ENCODE assay signal across 8 cellular contexts in the genomic region with DNA sequence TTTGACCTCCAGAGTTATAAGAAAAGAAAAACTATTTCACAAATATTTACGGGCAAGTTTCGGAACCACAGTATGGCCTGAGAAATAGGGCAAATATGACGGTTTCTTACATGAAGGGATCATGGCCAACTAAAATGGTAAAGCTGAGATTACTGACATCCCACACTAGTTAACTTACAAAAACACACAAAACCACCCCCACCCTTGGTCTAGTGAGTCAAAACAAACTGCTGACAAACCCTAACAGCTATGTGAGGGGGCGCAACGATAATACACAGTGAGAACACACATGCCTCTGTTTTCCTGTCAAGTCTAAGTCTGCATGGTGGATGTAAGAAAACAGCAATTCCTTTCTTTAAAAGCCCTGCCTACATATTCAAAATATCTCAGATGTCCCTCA. TPM values are rescaled to one million over a fixed set of nuclear protein-coding genes. Genes with fewer than 3 reads are reported as not detected.
DNase-seq lines count a peak whose midpoint lies in the region; ATAC-seq and TF ChIP-seq lines count a peak whose summit lies in the region.

No MANE protein-coding gene starts in this region.

- intact Hi-C loops in CD4-positive, alpha-beta memory T cell (cut with micrococcal nuclease) = loop anchor here (2.0 kb wide), 1 partner anchor 14 kb away; no protein-coding TSS in a partner anchor
- intact Hi-C loops in prostate gland (cut with DNase I) = no loop called here

- TF ChIP-seq CTCF in fibroblast of lung (conservative IDR thresholded peaks at IDR 0.05 in 1 of 2, IDR thresholded peaks at IDR 0.05 in 1 of 2; ENCODE audit: low read depth in 1 of 2, low read length in 2 of 2) (no peak), thoracic aorta (IDR thresholded peaks at IDR 0.05) (no peak), prostate gland (IDR thresholded peaks at IDR 0.05) (no peak)

- H3K9me3 ChIP-seq in CD4-positive, alpha-beta memory T cell (ENCODE audit: control insufficient read depth in 1 of 2, low read length in 2 of 2) = no peaks in the 10 kb centered on the region
- H3K9me3 ChIP-seq in fibroblast of lung (ENCODE audit: control insufficient read depth, insufficient read depth, low read depth, low read length) (no peaks in the 10 kb centered on the region), thoracic aorta (no peaks in the 10 kb centered on the region), prostate gland (no peaks in the 10 kb centered on the region)

- peak overlapping the region; percentile 16 for H3K27ac ChIP-seq in CD4-positive, alpha-beta memory T cell (ENCODE audit: low read depth, low read length)
- H3K27ac ChIP-seq in fibroblast of lung (ENCODE audit: insufficient read depth, low read length) (peak overlapping the region; percentile 11), thoracic aorta (peak overlapping the region in 1 of 2 donors; percentile 6), prostate gland (no peak overlapping the region)

- H3K27ac Mint-ChIP-seq in CD4-positive, alpha-beta memory T cell = peak overlapping the region; percentile 22 to 94 (median 89)

- no peak overlapping the region for H3K9ac ChIP-seq in fibroblast of lung (ENCODE audit: insufficient read depth, low read length)

- no peak for TF ChIP-seq POLR2A in prostate gland (IDR thresholded peaks at IDR 0.05)

- no peaks in the 10 kb centered on the region for H3K79me2 ChIP-seq in fibroblast of lung (ENCODE audit: control insufficient read depth, insufficient read depth, low read length)

- no peaks in the 10 kb centered on the region for H3K36me3 ChIP-seq in CD4-positive, alpha-beta memory T cell (ENCODE audit: insufficient read depth, low read length)
- no peaks in the 10 kb centered on the region for H3K36me3 ChIP-seq in fibroblast of lung (ENCODE audit: control insufficient read depth, insufficient read depth, low read length)
- no peaks in the 10 kb centered on the region for H3K36me3 ChIP-seq in thoracic aorta
- no peaks in the 10 kb centered on the region for H3K36me3 ChIP-seq in prostate gland

- H3K4me2 ChIP-seq in fibroblast of lung (ENCODE audit: extremely low read depth, insufficient read depth, low read length) = peak overlapping the region; percentile 52

- H3K36me3 Mint-ChIP-seq in CD4-positive, alpha-beta memory T cell = peaks cover 38% of the 10 kb centered on the region in 2 donors

- ATAC-seq in GM19463 (IDR thresholded peaks at IDR 0.05; ENCODE audit: unreplicated experiment) = peak; percentile 63
- ATAC-seq in thoracic aorta (ENCODE audit: insufficient number of reproducible peaks, low FRiP score, low read depth) = peak; percentile 73

- CTCF ChIA-PET in CD4-positive, alpha-beta memory T cell (lab: Charles Lee; ENCODE audit: partially characterized antibody) = interaction anchor here (1.0 to 2.0 kb wide), 6 partner anchors 11 to 773 kb away, joined by 3 to 6 read pairs (median 4); partner anchors contain the start of gene CBLB

- peaks cover 69% of the 10 kb centered on the region for H3K4me1 ChIP-seq in CD4-positive, alpha-beta memory T cell (ENCODE audit: insufficient read depth, low read length)
- H3K4me1 ChIP-seq in fibroblast of lung (ENCODE audit: control insufficient read depth, extremely low read depth, insufficient read depth, low read length) = peaks cover 3% of the 10 kb centered on the region
- peaks cover 20 to 31% of the 10 kb centered on the region in 2 donors for H3K4me1 ChIP-seq in thoracic aorta (ENCODE audit: control insufficient read depth in 1 of 2, low read depth in 2 of 2)
- H3K4me1 ChIP-seq in prostate gland (replicated peaks) = no peaks in the 10 kb centered on the region

- H2AFZ ChIP-seq in fibroblast of lung (ENCODE audit: low read length) = no peak overlapping the region

- no peaks in the 10 kb centered on the region for H4K20me1 ChIP-seq in fibroblast of lung (ENCODE audit: control insufficient read depth, extremely low read depth, insufficient read depth, low read length)

- H3K4me3 ChIP-seq in CD4-positive, alpha-beta memory T cell (ENCODE audit: low read length in 2 of 2) = peak overlapping the region; percentile 6 to 33
- no peak overlapping the region for H3K4me3 ChIP-seq in fibroblast of lung (replicated peaks in 1 of 4; ENCODE audit: control extremely low read depth in 1 of 4, insufficient read depth in 1 of 4, low read depth in 3 of 4, low read length in 4 of 4)
- peak overlapping the region; percentile 40 for H3K4me3 ChIP-seq in thoracic aorta
- H3K4me3 ChIP-seq in prostate gland = no peak overlapping the region

- H3K4me3 Mint-ChIP-seq in CD4-positive, alpha-beta memory T cell = peak overlapping the region; percentile 71 to 88 (median 82)

- no peaks in the 10 kb centered on the region for H3K27me3 Mint-ChIP-seq in CD4-positive, alpha-beta memory T cell

- peaks cover 0 to under 1% (median 0%) of the 10 kb centered on the region in 8 donors for H3K9me3 Mint-ChIP-seq in CD4-positive, alpha-beta memory T cell

- 84% methylated on average over 5 of the region's 5 CpGs for WGBS in prostate gland

- H3K27me3 ChIP-seq in CD4-positive, alpha-beta memory T cell (ENCODE audit: insufficient read depth, low read length) = no peaks in the 10 kb centered on the region
- H3K27me3 ChIP-seq in fibroblast of lung (ENCODE audit: control insufficient read depth, insufficient read depth, low read length) (no peaks in the 10 kb centered on the region), thoracic aorta (replicated peaks; ENCODE audit: insufficient read depth) (no peaks in the 10 kb centered on the region), prostate gland (replicated peaks; ENCODE audit: insufficient read depth) (no peaks in the 10 kb centered on the region)

- POLR2A ChIA-PET in CD4-positive, alpha-beta memory T cell (lab: Charles Lee; ENCODE audit: partially characterized antibody) = interaction anchor here (1.2 to 3.7 kb wide), 7 partner anchors 12 to 86 kb away, joined by 3 to 30 read pairs (median 6); partner anchors contain the start of gene CBLB

- DNase-seq in CD4-positive, alpha-beta memory T cell = peak in 1 of 5 donors; percentile 43
- DNase-seq in LHCN-M2 (ENCODE audit: low read depth) (peak; percentile 59), fibroblast of lung (ENCODE audit: low read depth in 2 of 2) (peak; percentile 73 to 96), thoracic aorta (ENCODE audit: low spot score) (no peak), prostate gland (ENCODE audit: low spot score) (no peak), iPS-NIHi7 (ENCODE audit: extremely low spot score) (no peak), NCI-H2107 (lab: John Stamatoyannopoulos, UW) (no peak)

- peaks cover 55 to 84% (median 69%) of the 10 kb centered on the region in 4 donors for H3K4me1 Mint-ChIP-seq in CD4-positive, alpha-beta memory T cell

RNA-seq across cellular contexts. Expression of gene CBLB, which starts 32.3 kb away (rescaled TPM):
- total RNA-seq in CD4-positive, alpha-beta memory T cell = 100 to 1,000 TPM in 1 of 2 experiments, 10 to 100 TPM in 1; 93.5 to 106 TPM
- 10 to 100 TPM; 17.0 to 39.7 TPM for polyA plus RNA-seq in CD4-positive, alpha-beta memory T cell
- total RNA-seq in LHCN-M2 (2014; rRNA removed) (13.9 and 15.7 TPM in 2 replicates), fibroblast of lung (19.8 and 26.9 TPM in 2 replicates), thoracic aorta (100 to 1,000 TPM in 1 of 2 donors, 10 to 100 TPM in 1; 51.0 to 145 TPM), prostate gland (10 to 100 TPM; 28.2 to 62.8 TPM)
- 8.2 TPM for polyA plus RNA-seq in LHCN-M2 (2012)
- 14.6 and 28.5 TPM in 2 replicates for polyA plus RNA-seq in fibroblast of lung
- polyA plus RNA-seq in fibroblast of lung (2012) = 7.0 and 23.6 TPM in 2 replicates
- 10.2 and 20.1 TPM in 2 replicates for polyA minus RNA-seq in fibroblast of lung (ENCODE audit: low replicate concordance)

Comparison
In these comparisons a context has a peak if more than half of its experiments do, and no peak if none do; other contexts are left out.
1. DNase-seq: peak in LHCN-M2 (single experiment) and fibroblast of lung (2 of 2); none in thoracic aorta (single experiment), prostate gland (single experiment), iPS-NIHi7 (single experiment) and NCI-H2107 (single experiment).
2. H3K27ac ChIP-seq: peak in CD4-positive, alpha-beta memory T cell (single experiment) and fibroblast of lung (single experiment); none in prostate gland (0 of 2).
3. H3K4me3 ChIP-seq: peak in CD4-positive, alpha-beta memory T cell (2 of 2) and thoracic aorta (single experiment); none in fibroblast of lung (0 of 4) and prostate gland (0 of 2).